8 cellular contexts compared by ENCODE assay signal in the genomic region with DNA sequence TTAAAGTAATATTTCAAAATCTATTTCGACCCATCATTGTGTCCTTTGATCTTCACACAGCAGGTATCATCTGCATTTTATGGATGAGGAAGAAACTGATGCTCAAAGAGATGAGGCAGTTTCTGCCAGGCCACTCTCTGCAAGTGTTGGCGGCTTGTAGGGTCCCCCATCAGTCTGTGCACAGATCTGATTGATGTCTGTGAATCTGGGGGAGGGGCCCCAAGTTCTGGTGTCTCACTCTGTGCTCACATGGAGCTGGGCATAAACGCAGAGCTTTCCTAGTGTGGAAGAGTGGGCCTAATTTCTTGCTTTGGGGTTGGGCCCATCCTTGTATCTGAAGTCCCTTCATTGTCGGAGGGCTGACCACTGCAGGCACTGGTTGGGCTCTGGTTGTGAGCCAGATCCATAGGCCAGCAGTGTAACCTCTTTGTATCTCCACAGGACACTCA. TPM values are rescaled to one million over a fixed set of nuclear protein-coding genes. Genes with fewer than 3 reads are reported as not detected.
DNase-seq lines count a peak whose midpoint lies in the region; ATAC-seq and TF ChIP-seq lines count a peak whose summit lies in the region.

No MANE protein-coding gene starts in this region.

- no peaks in the 10 kb centered on the region for H3K9me2 ChIP-seq in PC-3 (replicated peaks; ENCODE audit: low read length)

- H3K9me3 ChIP-seq in ES-I3 (ENCODE audit: control insufficient read depth, insufficient read depth, low read length) (no peaks in the 10 kb centered on the region), PC-3 (ENCODE audit: low read length) (no peaks in the 10 kb centered on the region), esophagus muscularis mucosa (no peaks in the 10 kb centered on the region)

- peak overlapping the region; percentile 92 for H3K4me2 ChIP-seq in PC-3 (ENCODE audit: low read length)

- peaks cover 18% of the 10 kb centered on the region for H3K36me3 Mint-ChIP-seq in osteocyte (ENCODE audit: unreplicated experiment)

- H2AFZ ChIP-seq in PC-3 (ENCODE audit: low read length) = no peak overlapping the region

- WGBS in esophagus muscularis mucosa = 17% methylated on average over 4 of the region's 4 CpGs

- peak overlapping the region; percentile 94 for H3K9ac ChIP-seq in ES-I3 (ENCODE audit: low read depth, low read length)
- peak overlapping the region; percentile 100 for H3K9ac ChIP-seq in PC-3 (ENCODE audit: low read length)

- no peak for TF ChIP-seq CTCF in PC-3 (conservative IDR thresholded peaks at IDR 0.05; ENCODE audit: low read depth, low read length)
- TF ChIP-seq CTCF in esophagus muscularis mucosa (IDR thresholded peaks at IDR 0.05) = no peak
- no peak for TF ChIP-seq CTCF in osteocyte (IDR thresholded peaks at IDR 0.05)

- H3K4me3 ChIP-seq in PC-3 (ENCODE audit: low read length) = peak overlapping the region; percentile 95
- H3K4me3 ChIP-seq in esophagus muscularis mucosa = peak overlapping the region; percentile 80 to 91 (median 86)

- TF ChIP-seq EP300 in esophagus muscularis mucosa (IDR thresholded peaks at IDR 0.05) = no peak

- H4K20me1 ChIP-seq in PC-3 (ENCODE audit: low read length) = no peaks in the 10 kb centered on the region

- H3K4me1 Mint-ChIP-seq in osteocyte (ENCODE audit: unreplicated experiment) = peaks cover 17% of the 10 kb centered on the region

- H3K27me3 Mint-ChIP-seq in osteocyte (ENCODE audit: unreplicated experiment) = no peaks in the 10 kb centered on the region

- H3K79me2 ChIP-seq in PC-3 (ENCODE audit: low read length) = peaks cover 80% of the 10 kb centered on the region

- no peak for DNase-seq in PC-3
- no peak for DNase-seq in esophagus muscularis mucosa (ENCODE audit: extremely low spot score)
- DNase-seq in osteocyte (ENCODE audit: extremely low spot score, unreplicated experiment) = no peak
- DNase-seq in amygdala (lab: John Stamatoyannopoulos, UW) = no peak
- DNase-seq in nucleus accumbens (lab: John Stamatoyannopoulos, UW) = no peak

- CTCF ChIA-PET in PC-3 (lab: Charles Lee) = no interaction called here

- no peak overlapping the region for H3K27ac ChIP-seq in PC-3 (ENCODE audit: low read length)
- peak overlapping the region in 2 of 4 donors; percentile 85 to 91 for H3K27ac ChIP-seq in esophagus muscularis mucosa (replicated peaks in 1 of 4)

- POLR2A ChIA-PET in PC-3 (lab: Charles Lee; ENCODE audit: unreplicated experiment) = interaction anchor here (0.6 kb wide), 1 partner anchor 201 kb away, joined by 7 read pairs; a partner anchor contains a TSS

- H3K9me3 Mint-ChIP-seq in osteocyte (ENCODE audit: unreplicated experiment) = no peaks in the 10 kb centered on the region

- H3K27ac Mint-ChIP-seq in osteocyte (ENCODE audit: unreplicated experiment) = peak overlapping the region; percentile 56

- ATAC-seq in PC-3 (no peak), GM21360 (IDR thresholded peaks at IDR 0.05; ENCODE audit: unreplicated experiment) (no peak), HG02571 (IDR thresholded peaks at IDR 0.05; ENCODE audit: unreplicated experiment) (no peak)

- no TSS peak for BruUV-seq in PC-3 (replicated peaks; lab: Mats Ljungman, UMichigan)

- H3F3A ChIP-seq in PC-3 (ENCODE audit: low read length, unreplicated experiment) = no peaks in the 10 kb centered on the region

- TF ChIP-seq POLR2A in esophagus muscularis mucosa (IDR thresholded peaks at IDR 0.05; ENCODE audit: low read depth) = no peak

- intact Hi-C loops in PC-3 (cut with micrococcal nuclease) = no loop called here
- intact Hi-C loops in esophagus muscularis mucosa (cut with DNase I) = no loop called here

- H3K4me1 ChIP-seq in ES-I3 (ENCODE audit: insufficient read depth, low read length) (peaks cover 7% of the 10 kb centered on the region), PC-3 (ENCODE audit: insufficient read depth, low read length) (peaks cover 24% of the 10 kb centered on the region), esophagus muscularis mucosa (peaks cover 29 to 75% (median 56%) of the 10 kb centered on the region in 4 donors)

- H3K27me3 ChIP-seq in PC-3 (ENCODE audit: low read length) (no peaks in the 10 kb centered on the region), esophagus muscularis mucosa (no peaks in the 10 kb centered on the region)

- H3K4me3 Mint-ChIP-seq in osteocyte (ENCODE audit: unreplicated experiment) = peak overlapping the region; percentile 84

- peaks cover 20% of the 10 kb centered on the region for H3K36me3 ChIP-seq in ES-I3 (ENCODE audit: insufficient read depth, low read length)
- peaks cover 21% of the 10 kb centered on the region for H3K36me3 ChIP-seq in PC-3 (ENCODE audit: low read depth, low read length)
- H3K36me3 ChIP-seq in esophagus muscularis mucosa = peaks cover 27 to 70% (median 59%) of the 10 kb centered on the region in 4 donors

RNA-seq across cellular contexts. Expression of a gene that starts 1.6 kb away (rescaled TPM):
- total RNA-seq in PC-3 (2014; rRNA removed) (58.9 and 62.1 TPM in 2 replicates), esophagus muscularis mucosa (10 to 100 TPM; 34.0 to 36.7 (median 35.0) TPM), osteocyte (60.8 and 62.9 TPM in 2 replicates)

RNA-seq across cellular contexts. Expression of a gene that starts 2.7 kb away (rescaled TPM):
- total RNA-seq in PC-3 (2014; rRNA removed) (356 and 411 TPM in 2 replicates), esophagus muscularis mucosa (100 to 1,000 TPM; 116 to 180 (median 140) TPM), osteocyte (97.0 and 104 TPM in 2 replicates)

RNA-seq across cellular contexts. Expression of a gene that starts 13.0 kb away (rescaled TPM):
- total RNA-seq in PC-3 (2014; rRNA removed) (24.6 and 26.8 TPM in 2 replicates), esophagus muscularis mucosa (10 to 100 TPM; 11.8 to 33.2 (median 23.8) TPM), osteocyte (102 and 108 TPM in 2 replicates)

RNA-seq across cellular contexts. Expression of a gene that starts 32.3 kb away (rescaled TPM):
- total RNA-seq in PC-3 (2014; rRNA removed) (not detected in 2 replicates), esophagus muscularis mucosa (1 to 10 TPM in 1 of 4 donors, under 1 TPM in 3; 0.17 to 1.4 (median 0.64) TPM), osteocyte (0.56 and 1.6 TPM in 2 replicates)

RNA-seq across cellular contexts. Expression of a gene that starts 38.6 kb away (rescaled TPM):
- total RNA-seq in PC-3 (2014; rRNA removed) = 41.7 and 43.6 TPM in 2 replicates
- total RNA-seq in esophagus muscularis mucosa = 10 to 100 TPM; 16.9 to 26.6 (median 19.6) TPM
- 44.0 and 45.1 TPM in 2 replicates for total RNA-seq in osteocyte
